Comparison of ENCODE assay signal across 25 cellular contexts in the genomic region with DNA sequence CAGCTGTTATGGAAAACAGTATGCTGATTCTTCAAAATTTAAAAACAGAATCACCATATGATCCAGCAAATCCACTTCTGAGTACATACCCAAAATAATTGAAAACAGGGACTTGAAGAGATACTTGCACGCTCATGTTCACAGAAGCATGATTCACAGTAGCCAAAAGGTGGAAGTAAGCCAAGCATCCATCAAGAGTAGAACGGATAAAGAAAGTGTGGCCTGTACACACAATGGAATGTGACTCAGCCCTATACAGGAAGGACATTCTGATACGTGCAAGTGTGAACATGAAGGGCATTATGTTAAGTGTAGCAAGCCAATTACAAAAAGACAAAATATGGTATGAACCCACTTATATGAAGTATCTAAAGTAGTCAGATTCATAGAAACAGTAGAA.
DNase-seq lines count a peak whose midpoint lies in the region; ATAC-seq, FAIRE-seq and TF ChIP-seq lines count a peak whose summit lies in the region.
"Had no signal": no experiment of that assay in that cellular context is flagged by ENCODE, and none has a peak within 500 bp of the region (broad histone marks: within the 10 kb centered on the region; RNA-seq: fewer than 3 reads in every experiment).

No MANE protein-coding gene starts in this region.

- CTCF ChIA-PET in AG04450 (lab: Charles Lee) (no interaction called here), IMR-90 (lab: Yijun Ruan, JAX) (no interaction called here)

- no peak overlapping the region for H3K4me3 ChIP-seq in AG04450 (ENCODE audit: low read depth, low read length)
- no peak overlapping the region for H3K4me3 ChIP-seq in IMR-90 (ENCODE audit: insufficient read depth, low read depth, low read length)
- no peak overlapping the region for H3K4me3 ChIP-seq in bronchial epithelial cell (ENCODE audit: low read depth, low read length)
- H3K4me3 ChIP-seq: BLaER1, tibial artery had no signal

- in situ Hi-C loops in IMR-90 (cut with MboI; ENCODE audit: low sequenced_read_pairs), result no loop called here

- H3K4ac ChIP-seq in IMR-90 (ENCODE audit: low read depth, low read length), result no peak overlapping the region

- H3K4me2 ChIP-seq in IMR-90 (ENCODE audit: low read depth, low read length), result no peak overlapping the region
- H3K4me2 ChIP-seq: BLaER1 had no signal

- no peak for TF ChIP-seq RAD21 in IMR-90 (IDR thresholded peaks at IDR 0.05; ENCODE audit: low read length)

- no peak overlapping the region for H3K14ac ChIP-seq in IMR-90 (replicated peaks; ENCODE audit: low read depth, low read length)

- H3K79me1 ChIP-seq in IMR-90 (ENCODE audit: low read depth in 1 of 2, low read length in 2 of 2), result no peaks in the 10 kb centered on the region

- no peak overlapping the region for H2BK20ac ChIP-seq in IMR-90 (ENCODE audit: low read depth, low read length)

- H2AFZ ChIP-seq in IMR-90 (replicated peaks; ENCODE audit: low read length, poor library complexity), result no peak overlapping the region

- dilution Hi-C loops in IMR-90 (cut with HindIII; ENCODE audit: low sequenced_read_pairs, unreplicated experiment), result no loop called here

- H4K8ac ChIP-seq in IMR-90 (ENCODE audit: low read depth in 2 of 2, low read length in 2 of 2), result no peak overlapping the region

- no CpG with 5 or more reads among the region's 3 CpGs for WGBS in IMR-90 (ENCODE audit: extremely low coverage in 2 of 2, insufficient read length in 1 of 2), 2 experiments

- H4K5ac ChIP-seq in IMR-90 (ENCODE audit: low read depth, low read length), result no peak overlapping the region

- no peak overlapping the region for H3K23ac ChIP-seq in IMR-90 (ENCODE audit: low read depth, low read length)

- H3K9me3 ChIP-seq in AG04450 (ENCODE audit: control insufficient read depth, insufficient read depth, low read length) (no peaks in the 10 kb centered on the region), IMR-90 (ENCODE audit: control insufficient read depth, insufficient read depth, low read length) (no peaks in the 10 kb centered on the region)
- H3K9me3 ChIP-seq: BLaER1, tibial artery had no signal

- H2BK15ac ChIP-seq in IMR-90 (ENCODE audit: low read depth, low read length), result no peak overlapping the region

- no peaks in the 10 kb centered on the region for H4K20me1 ChIP-seq in IMR-90 (ENCODE audit: insufficient read depth, low read length)
- H4K20me1 ChIP-seq: BLaER1 had no signal

- H3K18ac ChIP-seq in IMR-90 (ENCODE audit: low read depth, low read length), result no peak overlapping the region

- no peak overlapping the region for H2AK5ac ChIP-seq in IMR-90 (ENCODE audit: low read depth, low read length)

- peak; percentile 35 for ATAC-seq in IMR-90 (ENCODE audit: low read depth)
- ATAC-seq: naive thymus-derived CD4-positive, alpha-beta T cell; stimulated activated naive CD8-positive, alpha-beta T cell treated with anti-CD3 and anti-CD28 coated beads, Interleukin-15, Interleukin-2, amounts not matched to agents 100 U/mL and 50 U/mL, for 24 hours had no signal

- peak; percentile 96 for FAIRE-seq in bronchial epithelial cell (lab: Jason Lieb, UNC)

- no TSS peak for BruUV-seq in IMR-90 (replicated peaks; lab: Mats Ljungman, UMichigan)

- no peak overlapping the region for H2BK120ac ChIP-seq in IMR-90 (ENCODE audit: low read depth, low read length)

- H2AK9ac ChIP-seq in IMR-90 (replicated peaks; ENCODE audit: low read depth, low read length, poor library complexity), result no peak overlapping the region

- no peak overlapping the region for H3K27ac ChIP-seq in AG04450 (ENCODE audit: low read depth, low read length)
- no peak overlapping the region for H3K27ac ChIP-seq in IMR-90 (ENCODE audit: insufficient read depth, low read length)
- H3K27ac ChIP-seq: BLaER1, tibial artery had no signal

- DNase-seq in AG04450 (ENCODE audit: low read depth, low spot score) (peak; percentile 34), IMR-90 (peak; percentile 71), bronchial epithelial cell (ENCODE audit: low read depth) (peak; percentile 100), fibroblast of the conjunctiva (ENCODE audit: low read depth) (peak; percentile 67), GF-D8 (lab: John Stamatoyannopoulos, UW) (no peak), kidney tubule cell (ENCODE audit: low spot score) (no peak), CD1c-positive myeloid dendritic cell (ENCODE audit: extremely low spot score) (no peak)
- no peak for DNase-seq in activated CD4-positive, CD25-positive, alpha-beta regulatory T cell (lab: John Stamatoyannopoulos, UW)
- DNase-seq: activated CD4-positive, alpha-beta T cell treated with anti-CD3 and anti-CD28 coated beads for 1 hour; activated naive CD4-positive, alpha-beta T cell treated with Interleukin-2 at 50 U/mL for 16 hours; activated T-cell treated with anti-CD3 and anti-CD28 coated beads, Interleukin-2, amount 50 U/mL, for 48 hours; amniotic stem cell; DND-41; erythroblast; H9; KBM-7; MV-4-11; naive thymus-derived CD4-positive, alpha-beta T cell; NCI-H1694; NCI-H774; occipital lobe; stimulated activated CD4-positive, alpha-beta T cell treated with anti-CD3 and anti-CD28 coated beads, Interleukin-4, amount 100 ng/mL, for 24 hours; stimulated activated naive CD8-positive, alpha-beta T cell treated with anti-CD3 and anti-CD28 coated beads, Interleukin-15, Interleukin-2, amounts not matched to agents 100 U/mL and 50 U/mL, for 24 hours; tibial artery had no signal

- no peak overlapping the region for H2BK5ac ChIP-seq in IMR-90 (ENCODE audit: low read depth, low read length, poor library complexity, severe bottlenecking)

- POLR2A ChIA-PET in AG04450 (lab: Yijun Ruan, JAX), result no interaction called here
- POLR2A ChIA-PET in IMR-90 (lab: Charles Lee; ENCODE audit: unreplicated experiment), result no interaction called here

- H4K91ac ChIP-seq in IMR-90 (ENCODE audit: insufficient read depth, low read depth, low read length), result no peak overlapping the region

- TF ChIP-seq CTCF in AG04450 (IDR thresholded peaks at IDR 0.05; ENCODE audit: low read depth, low read length) (no peak), IMR-90 (conservative IDR thresholded peaks at IDR 0.05; ENCODE audit: low read depth, low read length) (no peak), bronchial epithelial cell (IDR thresholded peaks at IDR 0.05; ENCODE audit: insufficient read depth, low read length, severe bottlenecking) (no peak)

- H3K27me3 ChIP-seq in AG04450 (ENCODE audit: control insufficient read depth, insufficient read depth, low read length) (no peaks in the 10 kb centered on the region), IMR-90 (ENCODE audit: control insufficient read depth, insufficient read depth, low read length) (no peaks in the 10 kb centered on the region), bronchial epithelial cell (ENCODE audit: control insufficient read depth, insufficient read depth, low read length) (no peaks in the 10 kb centered on the region)
- H3K27me3 ChIP-seq: BLaER1, tibial artery had no signal

- no peak overlapping the region for H3K56ac ChIP-seq in IMR-90 (ENCODE audit: extremely low read depth, insufficient read depth, low read length)

- intact Hi-C loops in IMR-90 (cut with micrococcal nuclease), result no loop called here

- no peak for TF ChIP-seq POLR2A in IMR-90 (IDR thresholded peaks at IDR 0.05; ENCODE audit: low read depth, low read length)

- no peak overlapping the region for H3K9ac ChIP-seq in IMR-90 (ENCODE audit: low read depth, low read length)
- H3K9ac ChIP-seq: BLaER1 had no signal

- no peaks in the 10 kb centered on the region for H3K9me1 ChIP-seq in IMR-90 (ENCODE audit: insufficient read depth, low read length)

- no peaks in the 10 kb centered on the region for H3K4me1 ChIP-seq in IMR-90 (ENCODE audit: control insufficient read depth, insufficient read depth, low read length)
- H3K4me1 ChIP-seq: BLaER1 had no signal

- no peaks in the 10 kb centered on the region for H3K36me3 ChIP-seq in IMR-90 (ENCODE audit: control insufficient read depth, insufficient read depth, low read length)
- no peaks in the 10 kb centered on the region for H3K36me3 ChIP-seq in bronchial epithelial cell (ENCODE audit: control insufficient read depth, insufficient read depth, low read length)
- H3K36me3 ChIP-seq: BLaER1, tibial artery had no signal

TF ChIP-seq in IMR-90, 13 proteins besides CTCF, POLR2A, EP300 and RAD21:
- TF ChIP-seq CHD1 (IDR thresholded peaks at IDR 0.05; ENCODE audit: low read depth, low read length), result no peak
- no peak for TF ChIP-seq MAFK (IDR thresholded peaks at IDR 0.05; ENCODE audit: low read depth, low read length)
- TF ChIP-seq MAZ (IDR thresholded peaks at IDR 0.05; ENCODE audit: borderline replicate concordance, low read depth, low read length), result no peak
- TF ChIP-seq RCOR1 (IDR thresholded peaks at IDR 0.05; ENCODE audit: insufficient replicate concordance, low read length), result no peak
- no peak for TF ChIP-seq CEBPB (IDR thresholded peaks at IDR 0.05; ENCODE audit: low read depth, low read length)
- TF ChIP-seq FOS (IDR thresholded peaks at IDR 0.05; ENCODE audit: low read depth, low read length), result no peak
- TF ChIP-seq BHLHE40 (IDR thresholded peaks at IDR 0.05; ENCODE audit: low read depth, low read length), result no peak

Comparison
In these comparisons a context has a peak if more than half of its experiments do, and no peak if none do; other contexts are left out.
1. DNase-seq: peak in AG04450 (single experiment), IMR-90 (single experiment), bronchial epithelial cell (single experiment) and fibroblast of the conjunctiva (single experiment); none in activated CD4-positive, CD25-positive, alpha-beta regulatory T cell (0 of 4), GF-D8 (single experiment), kidney tubule cell (single experiment) and CD1c-positive myeloid dendritic cell (single experiment).